In the genomic region with DNA sequence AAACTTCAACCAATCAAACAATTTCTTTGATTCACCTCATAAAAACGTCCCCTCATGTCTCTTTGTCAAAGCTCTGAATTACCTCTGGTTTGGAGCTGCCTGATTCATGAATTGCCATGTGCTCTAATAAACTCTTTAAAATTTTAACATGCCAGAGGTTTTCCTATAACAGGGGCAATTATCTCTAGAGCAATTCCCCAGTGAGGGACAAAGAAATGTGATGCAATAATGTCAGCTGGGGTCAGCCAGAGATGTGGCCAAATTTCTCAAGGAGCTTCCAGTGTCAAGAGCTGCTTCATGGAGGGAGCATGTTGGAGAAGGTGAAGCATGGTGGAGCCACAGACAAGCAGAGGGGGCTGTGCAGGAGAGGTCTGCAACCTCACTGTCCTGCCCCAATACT, we compare ENCODE assay signal across 36 cellular contexts. TPM values are rescaled to one million over a fixed set of nuclear protein-coding genes. Genes with fewer than 3 reads are reported as not detected.
DNase-seq lines count a peak whose midpoint lies in the region; ATAC-seq and TF ChIP-seq lines count a peak whose summit lies in the region.
"Had no signal": no experiment of that assay in that cellular context is flagged by ENCODE, and none has a peak within 500 bp of the region (broad histone marks: within the 10 kb centered on the region; RNA-seq: fewer than 3 reads in every experiment).

No MANE protein-coding gene starts in this region.

- no peak overlapping the region for H2AFZ ChIP-seq in ACC112 (ENCODE audit: low read length, unreplicated experiment)
- H2AFZ ChIP-seq: GM23338 had no signal

- DNase-seq in GM04504 (ENCODE audit: low read depth) (peak; percentile 48), body of pancreas (no peak), left ventricle myocardium superior (peak; percentile 33), COLO829 (ENCODE audit: low spot score) (no peak), posterior cingulate gyrus (no peak)
- DNase-seq: activated CD4-positive, alpha-beta T cell treated with anti-CD3 and anti-CD28 coated beads for 1 hour; anterior cingulate cortex; Caco-2; colonic mucosa; DND-41; effector CD8-positive, alpha-beta T cell; foreskin melanocyte; hypothalamus; immature natural killer cell; left colon; mesendoderm; NCI-H1105 treated with DMSO at 0.1 percent for 48 hours; NCI-H2081; NCI-H226; NCI-H748 treated with DMSO at 0.1 percent for 48 hours; RPMI8226; small intestine; stomach; tibial artery had no signal

- peak; percentile 4 for ATAC-seq in body of pancreas
- peak; percentile 70 for ATAC-seq in left ventricle myocardium superior
- no peak for ATAC-seq in HG02642 (IDR thresholded peaks at IDR 0.05; ENCODE audit: poor library complexity, unreplicated experiment)
- no peak for ATAC-seq in GM18867 (IDR thresholded peaks at IDR 0.05; ENCODE audit: unreplicated experiment)
- ATAC-seq: A549, GM23338, left colon had no signal

- no peaks in the 10 kb centered on the region for H3K79me2 ChIP-seq in ACC112 (ENCODE audit: control insufficient read depth, insufficient read depth, low read length, unreplicated experiment)

- H3K4me1 ChIP-seq in ACC112 (ENCODE audit: control insufficient read depth, insufficient read depth, low read length, unreplicated experiment) (peaks cover 26% of the 10 kb centered on the region), body of pancreas (peaks cover 7% of the 10 kb centered on the region)
- H3K4me1 ChIP-seq: A549, Caco-2, colonic mucosa had no signal

- intact Hi-C loops in body of pancreas (cut with DNase I) (no loop called here), left ventricle myocardium superior (cut with micrococcal nuclease) (no loop called here), posterior cingulate gyrus (cut with DNase I) (no loop called here)

- TF ChIP-seq POLR2A in body of pancreas (IDR thresholded peaks at IDR 0.05): no peak

- TF ChIP-seq CTCF in body of pancreas (IDR thresholded peaks at IDR 0.05): no peak

- peak overlapping the region; percentile 18; the same call in 1 of the 2 replicates for H3K27ac ChIP-seq in ACC112 (ENCODE audit: low read depth, low read length)
- no peak overlapping the region for H3K27ac ChIP-seq in body of pancreas
- H3K27ac ChIP-seq: A549, colonic mucosa, epithelial cell of prostate, psoas muscle, stomach, tibial artery had no signal

- no peaks in the 10 kb centered on the region for H3K36me3 ChIP-seq in ACC112 (ENCODE audit: insufficient read depth, low read length)
- no peaks in the 10 kb centered on the region for H3K36me3 ChIP-seq in body of pancreas (replicated peaks in 1 of 2; ENCODE audit: insufficient read depth in 1 of 2, low read depth in 2 of 2)
- H3K36me3 ChIP-seq: colonic mucosa, stomach, tibial artery had no signal

- H3K27me3 ChIP-seq in ACC112 (ENCODE audit: insufficient read depth, low read length) (no peaks in the 10 kb centered on the region), body of pancreas (no peaks in the 10 kb centered on the region)
- H3K27me3 ChIP-seq: colonic mucosa, stomach, tibial artery had no signal

- WGBS in body of pancreas, 2 donors: 35 to 71% methylated on average over 1 of the region's 1 CpG

- H3K4me3 ChIP-seq in ACC112 (ENCODE audit: low read depth, low read length) (no peak overlapping the region), body of pancreas (no peak overlapping the region)
- H3K4me3 ChIP-seq: A549, colonic mucosa, GM23338, psoas muscle, stomach, tibial artery had no signal

- H3K9me3 ChIP-seq in body of pancreas: no peaks in the 10 kb centered on the region
- H3K9me3 ChIP-seq: A549, Caco-2, colonic mucosa, psoas muscle, stomach, tibial artery had no signal

RNA-seq across cellular contexts. Expression of a gene that starts 38.7 kb away (rescaled TPM):
- total RNA-seq in body of pancreas: not detected
- not detected for total RNA-seq in left ventricle myocardium superior
- total RNA-seq: activated CD8-positive, alpha-beta T cell treated with anti-CD3 and anti-CD28 coated beads for 36 hours; activated naive CD4-positive, alpha-beta T cell treated with anti-CD3 and anti-CD28 coated beads, Interleukin-2, amount 50 U/mL, for 72 hours; activated T-helper 17 cell treated with anti-CD3 and anti-CD28 coated beads, Interleukin-2, amount 50 U/mL, for 72 hours; Caco-2; colonic mucosa; GM23338; left colon; MCF 10A; psoas muscle; stomach; T-helper 1 cell treated with Interleukin-12 subunit alpha and Interleukin-12 subunit beta and Interleukin-4 antibody, amounts not matched to agents 30 ng/mL and 1 ng/mL, for 36 hours had no signal

RNA-seq across cellular contexts. Expression of a gene that starts 54.1 kb away (rescaled TPM):
- 10 to 100 TPM; 10.6 to 27.0 TPM for total RNA-seq in body of pancreas
- 50.6 TPM for total RNA-seq in left ventricle myocardium superior
- total RNA-seq: activated CD8-positive, alpha-beta T cell treated with anti-CD3 and anti-CD28 coated beads for 36 hours; activated naive CD4-positive, alpha-beta T cell treated with anti-CD3 and anti-CD28 coated beads, Interleukin-2, amount 50 U/mL, for 72 hours; activated T-helper 17 cell treated with anti-CD3 and anti-CD28 coated beads, Interleukin-2, amount 50 U/mL, for 72 hours; Caco-2; T-helper 1 cell treated with Interleukin-12 subunit alpha and Interleukin-12 subunit beta and Interleukin-4 antibody, amounts not matched to agents 30 ng/mL and 1 ng/mL, for 36 hours had no signal

Comparison
In these comparisons a context has a peak if more than half of its experiments do, and no peak if none do; other contexts are left out.
1. DNase-seq: peak in GM04504 (single experiment) and left ventricle myocardium superior (single experiment); none in body of pancreas (0 of 4), COLO829 (single experiment) and posterior cingulate gyrus (0 of 10).
2. ATAC-seq: peak in body of pancreas (single experiment) and left ventricle myocardium superior (single experiment); none in HG02642 (single experiment) and GM18867 (single experiment).